In the genomic region with DNA sequence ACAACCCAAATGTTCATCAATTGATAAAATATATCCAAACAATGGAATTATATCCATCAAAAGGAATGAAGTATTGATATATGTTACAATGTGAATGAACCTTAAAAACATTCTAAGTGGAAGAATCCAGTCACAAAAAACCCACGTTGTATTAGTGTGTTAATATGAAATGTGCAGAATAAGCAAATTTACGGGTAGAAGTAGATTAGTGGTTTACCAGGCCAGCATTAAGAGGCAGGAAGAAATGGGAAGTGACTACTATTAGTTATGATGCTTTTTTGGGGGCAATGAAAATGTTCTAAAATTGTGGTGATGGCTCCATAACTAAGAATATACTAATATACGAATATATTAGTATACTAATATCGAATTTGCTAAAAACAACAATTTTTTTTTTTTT, we compare ENCODE assay signal across 1 cellular context.
TF ChIP-seq lines count a peak whose summit lies in the region.

No MANE protein-coding gene starts in this region.

TF ChIP-seq in HepG2, 621 proteins besides CTCF, POLR2A, EP300 and RAD21:
- TF ChIP-seq MAFF (IDR thresholded peaks at IDR 0.05; ENCODE audit: low read depth, low read length) (peak; percentile 91), ESRRA (CRISPR knock-in tag; IDR thresholded peaks at IDR 0.05; ENCODE audit: low read depth) (no peak), WIZ (CRISPR knock-in tag; IDR thresholded peaks at IDR 0.05) (no peak), MXD4 (CRISPR knock-in tag; IDR thresholded peaks at IDR 0.05) (no peak), MAFK (conservative IDR thresholded peaks at IDR 0.05 in 1 of 2, IDR thresholded peaks at IDR 0.05 in 1 of 2; ENCODE audit: low read length in 2 of 2) (peak; percentile 91 to 94), ZNF562 (CRISPR knock-in tag; IDR thresholded peaks at IDR 0.05; ENCODE audit: borderline replicate concordance) (no peak), ZNF446 (CRISPR knock-in tag; IDR thresholded peaks at IDR 0.05) (no peak), ZNF382 (CRISPR knock-in tag; IDR thresholded peaks at IDR 0.05; ENCODE audit: borderline replicate concordance) (no peak), RFXAP (CRISPR knock-in tag; IDR thresholded peaks at IDR 0.05; ENCODE audit: borderline replicate concordance) (no peak), EHMT2 (IDR thresholded peaks at IDR 0.05; ENCODE audit: borderline replicate concordance, low read depth, low read length) (no peak), HNF4G (IDR thresholded peaks at IDR 0.05; ENCODE audit: borderline replicate concordance, low read depth, low read length) (no peak), HNF4G (CRISPR knock-in tag; IDR thresholded peaks at IDR 0.05; ENCODE audit: borderline replicate concordance, low read depth) (no peak), ZNF567 (CRISPR knock-in tag; IDR thresholded peaks at IDR 0.05; ENCODE audit: borderline replicate concordance) (no peak)
- TF ChIP-seq, protein P1, sequence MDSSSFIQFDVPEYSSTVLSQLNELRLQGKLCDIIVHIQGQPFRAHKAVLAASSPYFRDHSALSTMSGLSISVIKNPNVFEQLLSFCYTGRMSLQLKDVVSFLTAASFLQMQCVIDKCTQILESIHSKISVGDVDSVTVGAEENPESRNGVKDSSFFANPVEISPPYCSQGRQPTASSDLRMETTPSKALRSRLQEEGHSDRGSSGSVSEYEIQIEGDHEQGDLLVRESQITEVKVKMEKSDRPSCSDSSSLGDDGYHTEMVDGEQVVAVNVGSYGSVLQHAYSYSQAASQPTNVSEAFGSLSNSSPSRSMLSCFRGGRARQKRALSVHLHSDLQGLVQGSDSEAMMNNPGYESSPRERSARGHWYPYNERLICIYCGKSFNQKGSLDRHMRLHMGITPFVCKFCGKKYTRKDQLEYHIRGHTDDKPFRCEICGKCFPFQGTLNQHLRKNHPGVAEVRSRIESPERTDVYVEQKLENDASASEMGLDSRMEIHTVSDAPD (CRISPR knock-in tag; IDR thresholded peaks at IDR 0.05): no peak
- TF ChIP-seq, protein P2, sequence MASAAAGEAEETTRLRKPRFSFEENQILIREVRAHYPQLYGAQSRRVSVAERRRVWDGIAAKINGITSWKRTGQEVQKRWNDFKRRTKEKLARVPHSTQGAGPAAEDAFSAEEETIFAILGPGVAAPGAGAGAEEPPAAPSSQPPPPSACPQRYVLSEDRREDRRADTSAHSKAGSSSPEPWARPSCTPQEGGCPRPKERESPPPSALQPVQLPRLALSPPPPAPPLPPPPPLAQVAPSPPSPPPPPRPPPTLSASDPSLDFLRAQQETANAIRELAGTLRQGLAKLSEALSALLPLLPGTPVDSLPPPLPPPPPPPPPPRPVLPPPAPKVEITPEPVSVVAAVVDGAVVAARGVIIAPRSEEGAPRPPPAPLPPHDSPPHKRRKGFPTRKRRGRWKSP (CRISPR knock-in tag; IDR thresholded peaks at IDR 0.05): no peak
- TF ChIP-seq, protein P3, sequence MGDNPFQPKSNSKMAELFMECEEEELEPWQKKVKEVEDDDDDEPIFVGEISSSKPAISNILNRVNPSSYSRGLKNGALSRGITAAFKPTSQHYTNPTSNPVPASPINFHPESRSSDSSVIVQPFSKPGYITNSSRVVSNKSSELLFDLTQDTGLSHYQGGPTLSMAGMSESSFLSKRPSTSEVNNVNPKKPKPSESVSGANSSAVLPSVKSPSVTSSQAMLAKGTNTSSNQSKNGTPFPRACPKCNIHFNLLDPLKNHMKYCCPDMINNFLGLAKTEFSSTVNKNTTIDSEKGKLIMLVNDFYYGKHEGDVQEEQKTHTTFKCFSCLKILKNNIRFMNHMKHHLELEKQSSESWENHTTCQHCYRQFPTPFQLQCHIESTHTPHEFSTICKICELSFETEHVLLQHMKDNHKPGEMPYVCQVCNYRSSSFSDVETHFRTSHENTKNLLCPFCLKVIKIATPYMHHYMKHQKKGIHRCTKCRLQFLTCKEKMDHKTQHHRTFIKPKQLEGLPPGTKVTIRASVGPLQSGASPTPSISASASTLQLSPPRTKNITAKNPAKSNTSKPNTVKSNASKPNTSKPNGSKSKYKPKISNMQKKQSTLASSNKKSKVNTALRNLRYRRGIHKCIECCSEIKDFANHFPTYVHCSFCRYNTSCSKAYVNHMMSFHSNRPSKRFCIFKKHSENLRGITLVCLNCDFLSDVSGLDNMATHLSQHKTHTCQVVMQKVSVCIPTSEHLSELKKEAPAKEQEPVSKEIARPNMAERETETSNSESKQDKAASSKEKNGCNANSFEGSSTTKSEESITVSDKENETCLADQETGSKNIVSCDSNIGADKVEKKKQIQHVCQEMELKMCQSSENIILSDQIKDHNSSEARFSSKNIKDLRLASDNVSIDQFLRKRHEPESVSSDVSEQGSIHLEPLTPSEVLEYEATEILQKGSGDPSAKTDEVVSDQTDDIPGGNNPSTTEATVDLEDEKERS (CRISPR knock-in tag; IDR thresholded peaks at IDR 0.05): no peak
